22 cellular contexts compared by ENCODE assay signal in genomic region chr10:133109736-133110532, GRCh38. TPM values are rescaled to one million over a fixed set of nuclear protein-coding genes. Genes with fewer than 3 reads are reported as not detected.
DNase-seq lines count a peak whose midpoint lies in the region; ATAC-seq, FAIRE-seq and TF ChIP-seq lines count a peak whose summit lies in the region.
"Had no signal": no experiment of that assay in that cellular context is flagged by ENCODE, and none has a peak within 500 bp of the region (broad histone marks: within the 10 kb centered on the region; RNA-seq: fewer than 3 reads in every experiment).

No MANE protein-coding gene starts in this region.

- H3K4me1 Mint-ChIP-seq in immature natural killer cell (peaks cover 7% of the 10 kb centered on the region in 2 donors), WTC11 (no peaks in the 10 kb centered on the region)
- H3K4me1 Mint-ChIP-seq: activated naive CD8-positive, alpha-beta T cell treated with anti-CD3 and anti-CD28 coated beads for 36 hours; neural crest cell had no signal

- intact Hi-C loops in psoas muscle (cut with DNase I): loop anchor here in 1 of 2 donors (5.0 kb wide), 1 partner anchor 83 kb away; no protein-coding TSS in a partner anchor

- CTCF ChIA-PET in WTC11 (lab: Charles Lee): no interaction called here

- no peak overlapping the region for H3K27ac Mint-ChIP-seq in immature natural killer cell
- no peak overlapping the region for H3K27ac Mint-ChIP-seq in WTC11
- H3K27ac Mint-ChIP-seq: activated naive CD8-positive, alpha-beta T cell treated with anti-CD3 and anti-CD28 coated beads for 36 hours had no signal

- H3K4me3 Mint-ChIP-seq in immature natural killer cell: peak overlapping the region in 3 of 5 donors; percentile 15 to 66 (median 36)
- no peak overlapping the region for H3K4me3 Mint-ChIP-seq in WTC11
- H3K4me3 Mint-ChIP-seq: activated naive CD8-positive, alpha-beta T cell treated with anti-CD3 and anti-CD28 coated beads for 36 hours; neural crest cell had no signal

- H3K9me3 Mint-ChIP-seq in immature natural killer cell (peaks cover 4 to 12% (median 9%) of the 10 kb centered on the region in 6 donors), WTC11 (peaks cover 27% of the 10 kb centered on the region)

- H3K4me3 ChIP-seq in SJCRH30 (peak overlapping the region; percentile 8; the same call in 1 of the 2 replicates), psoas muscle (no peak overlapping the region)
- H3K4me3 ChIP-seq: testis had no signal

- WGBS in psoas muscle, 3 donors: 22 to 39% (median 23%) methylated on average over 24 of the region's 24 CpGs

- H3K27me3 Mint-ChIP-seq in immature natural killer cell (ENCODE audit: low read depth in 3 of 3) (peaks cover 2 to 10% (median 2%) of the 10 kb centered on the region in 3 donors), WTC11 (ENCODE audit: low read depth) (peaks cover 6% of the 10 kb centered on the region)

- TF ChIP-seq CTCF in psoas muscle (IDR thresholded peaks at IDR 0.05) (no peak), WTC11 (IDR thresholded peaks at IDR 0.05) (no peak)

- POLR2A ChIA-PET in WTC11 (lab: Charles Lee): no interaction called here

- H3K4me1 ChIP-seq in SJCRH30 (peaks cover 7% of the 10 kb centered on the region; the same call in 1 of the 2 replicates), psoas muscle (peaks cover 15% of the 10 kb centered on the region)
- H3K4me1 ChIP-seq: testis had no signal

- H3K9me3 ChIP-seq in SJCRH30 (replicated peaks): 0 out of 2 replicates have a peak, but pooled peaks cover 3% of the 10 kb centered on the region
- H3K9me3 ChIP-seq in psoas muscle: peaks cover 9% of the 10 kb centered on the region
- H3K9me3 ChIP-seq: SK-N-SH, testis had no signal

- H3K36me3 Mint-ChIP-seq in immature natural killer cell (peaks cover 0 to 4% (median 0%) of the 10 kb centered on the region in 3 donors), WTC11 (peaks cover 18% of the 10 kb centered on the region)
- H3K36me3 Mint-ChIP-seq: activated naive CD8-positive, alpha-beta T cell treated with anti-CD3 and anti-CD28 coated beads for 36 hours had no signal

- peak; percentile 77 for FAIRE-seq in H54 (lab: Jason Lieb, UNC)
- FAIRE-seq: TTC549 had no signal

- no peaks in the 10 kb centered on the region for H3K27me3 ChIP-seq in SJCRH30
- no peaks in the 10 kb centered on the region for H3K27me3 ChIP-seq in psoas muscle (ENCODE audit: insufficient read depth in 3 of 3, low read length in 2 of 3)
- H3K27me3 ChIP-seq: testis had no signal

- no peak for TF ChIP-seq POLR2A in H54 (IDR thresholded peaks at IDR 0.05; ENCODE audit: low read depth, low read length)

- H3K27ac ChIP-seq in SJCRH30 (peak overlapping the region; percentile 72), psoas muscle (peak overlapping the region; percentile 84)
- H3K27ac ChIP-seq: testis had no signal

- ATAC-seq in psoas muscle: peak; percentile 97 to 99 (median 98)
- no peak for ATAC-seq in WTC11

- peak; percentile 66 for DNase-seq in H54 (ENCODE audit: insufficient read length, low spot score)
- DNase-seq in SJCRH30: peak; percentile 90 to 91
- DNase-seq in immature natural killer cell: no peak
- peak; percentile 80 to 90 for DNase-seq in psoas muscle
- DNase-seq in NOMO-1 treated with dmso at 0.1 percent for 144 hours (lab: John Stamatoyannopoulos, UW; ENCODE audit: unreplicated experiment): no peak
- no peak for DNase-seq in NCI-H2227 (lab: John Stamatoyannopoulos, UW; ENCODE audit: unreplicated experiment)
- DNase-seq in cerebellum (ENCODE audit: low spot score): no peak
- no peak for DNase-seq in WTC11 (ENCODE audit: low spot score)
- DNase-seq: activated naive CD8-positive, alpha-beta T cell treated with anti-CD3 and anti-CD28 coated beads for 36 hours; activated T-cell treated with anti-CD3 and anti-CD28 coated beads for 4 hours; DMS 273 treated with DMSO at 0.1 percent for 48 hours; effector CD8-positive, alpha-beta T cell; H7; Kasumi-1; NCI-H146; NCI-H524; SK-N-SH; stimulated activated CD4-positive, alpha-beta T cell treated with anti-CD3 and anti-CD28 coated beads, Interleukin-4, amount 100 ng/mL, for 1 hour; testis had no signal

- H3K36me3 ChIP-seq in SJCRH30 (no peaks in the 10 kb centered on the region), psoas muscle (ENCODE audit: insufficient read depth in 1 of 2, low read depth in 1 of 2) (no peaks in the 10 kb centered on the region)

TF ChIP-seq in WTC11, 78 proteins besides CTCF, POLR2A, EP300 and RAD21:
- no peak for TF ChIP-seq NFATC4 (CRISPR knock-in tag; IDR thresholded peaks at IDR 0.05)
- no peak for TF ChIP-seq TCF7 (CRISPR knock-in tag; IDR thresholded peaks at IDR 0.05; ENCODE audit: low read depth)
- TF ChIP-seq STAT6 (CRISPR knock-in tag; conservative IDR thresholded peaks at IDR 0.05; ENCODE audit: low read depth): no peak
- no peak for TF ChIP-seq ZNF396 (CRISPR knock-in tag; IDR thresholded peaks at IDR 0.05; ENCODE audit: borderline replicate concordance)
- TF ChIP-seq ZNF423 (CRISPR knock-in tag; IDR thresholded peaks at IDR 0.05): no peak
- TF ChIP-seq CREM (CRISPR knock-in tag; IDR thresholded peaks at IDR 0.05): no peak
- no peak for TF ChIP-seq ERG (CRISPR knock-in tag; IDR thresholded peaks at IDR 0.05)
- no peak for TF ChIP-seq NR3C1 (CRISPR knock-in tag; conservative IDR thresholded peaks at IDR 0.05; ENCODE audit: low read depth)
- TF ChIP-seq ZNF416 (CRISPR knock-in tag; IDR thresholded peaks at IDR 0.05): no peak
TF ChIP-seq in WTC11: peak in this region for 0.

RNA-seq across cellular contexts. Expression of gene ADGRA1, which starts 22.2 kb away (rescaled TPM):
- 0.81 and 1.0 TPM in 2 replicates for total RNA-seq in SJCRH30 (2014; rRNA removed; shearing (Covaris generic))
- polyA plus RNA-seq in immature natural killer cell (not detected), psoas muscle (under 1 TPM in 2 of 3 donors, not detected in 1; 0.05 to 0.08 TPM)
- total RNA-seq in psoas muscle (under 1 TPM in 3 of 4 donors, not detected in 1; 0.06 to 0.84 (median 0.44) TPM), cerebellum (3.4 TPM), WTC11 (2021) (0.11 to 0.20 TPM (median 0.18 TPM) in 3 replicates)
- total RNA-seq: activated naive CD8-positive, alpha-beta T cell treated with anti-CD3 and anti-CD28 coated beads for 36 hours; OCI-LY7 had no signal
- polyA plus RNA-seq: SK-N-SH had no signal

RNA-seq across cellular contexts. Expression of gene KNDC1, which starts 50.1 kb away (rescaled TPM):
- total RNA-seq in SJCRH30 (2014; rRNA removed; shearing (Covaris generic)): 1.1 TPM in 1 of 2 replicates, not detected in the other
- polyA plus RNA-seq in immature natural killer cell (not detected), psoas muscle (under 1 TPM in 2 of 3 donors, not detected in 1; under 0.01 to 0.01 TPM)
- total RNA-seq in psoas muscle (under 1 TPM in 1 of 4 donors, not detected in 3; 0.10 TPM), cerebellum (3.1 TPM), WTC11 (2021) (25.7 to 26.8 TPM (median 26.6 TPM) in 3 replicates)
- total RNA-seq: activated naive CD8-positive, alpha-beta T cell treated with anti-CD3 and anti-CD28 coated beads for 36 hours; OCI-LY7 had no signal

Comparison
In these comparisons a context has a peak if more than half of its experiments do, and no peak if none do; other contexts are left out.
1. DNase-seq: peak in H54 (single experiment), SJCRH30 (2 of 2) and psoas muscle (2 of 2); none in immature natural killer cell (0 of 3), NOMO-1 treated with dmso at 0.1 percent for 144 hours (single experiment), NCI-H2227 (single experiment), cerebellum (single experiment) and WTC11 (single experiment).